ENCODE assay signal across 8 cellular contexts in the genomic region with DNA sequence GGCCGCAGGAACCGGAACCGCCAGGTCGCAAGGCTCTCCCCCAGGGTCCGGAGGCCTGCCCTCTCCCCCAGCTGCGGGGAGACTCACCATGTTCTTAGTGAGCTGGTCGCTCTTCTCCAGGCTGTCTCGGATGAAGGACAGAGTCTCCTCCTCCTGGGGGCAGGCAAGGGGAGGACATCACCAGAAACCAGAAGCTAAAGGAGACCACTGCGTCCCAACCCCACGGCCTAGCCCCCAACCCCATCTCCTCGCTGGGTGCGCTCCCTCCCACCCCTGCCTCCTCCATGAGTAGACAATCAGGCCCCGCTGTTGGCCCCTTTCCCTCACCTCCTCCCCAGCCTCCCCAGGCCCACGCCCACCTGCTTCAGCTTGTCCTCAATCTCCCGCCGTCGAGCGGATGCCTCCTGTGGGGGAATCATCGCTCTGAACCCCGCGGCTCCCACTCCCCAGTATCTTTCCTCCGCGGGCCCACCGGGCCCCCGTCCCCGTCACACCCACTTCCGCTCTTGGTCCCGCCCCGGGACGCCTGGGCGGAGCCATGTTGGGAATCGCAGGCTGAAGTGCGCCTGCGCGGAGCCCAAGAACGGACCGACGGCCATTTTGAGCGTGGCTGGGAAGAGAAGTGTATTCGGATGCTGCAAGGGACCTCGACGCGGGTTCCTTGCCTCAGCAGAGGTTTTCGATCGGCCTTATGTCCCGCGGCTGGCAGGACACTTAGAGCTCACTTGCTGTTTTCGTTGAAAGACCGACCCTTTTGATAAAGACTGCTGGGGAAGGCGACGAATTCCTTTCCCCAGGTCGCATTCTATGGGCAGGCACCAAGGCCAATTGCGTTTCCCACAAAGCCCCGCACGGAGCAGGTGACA. TPM values are rescaled to one million over a fixed set of nuclear protein-coding genes. Genes with fewer than 3 reads are reported as not detected.
A peak's percentile ranks its signal among the peaks of the same experiment; 100 is the strongest.
DNase-seq lines count a peak whose midpoint lies in the region; ATAC-seq and TF ChIP-seq lines count a peak whose summit lies in the region.

A gene with protein sequence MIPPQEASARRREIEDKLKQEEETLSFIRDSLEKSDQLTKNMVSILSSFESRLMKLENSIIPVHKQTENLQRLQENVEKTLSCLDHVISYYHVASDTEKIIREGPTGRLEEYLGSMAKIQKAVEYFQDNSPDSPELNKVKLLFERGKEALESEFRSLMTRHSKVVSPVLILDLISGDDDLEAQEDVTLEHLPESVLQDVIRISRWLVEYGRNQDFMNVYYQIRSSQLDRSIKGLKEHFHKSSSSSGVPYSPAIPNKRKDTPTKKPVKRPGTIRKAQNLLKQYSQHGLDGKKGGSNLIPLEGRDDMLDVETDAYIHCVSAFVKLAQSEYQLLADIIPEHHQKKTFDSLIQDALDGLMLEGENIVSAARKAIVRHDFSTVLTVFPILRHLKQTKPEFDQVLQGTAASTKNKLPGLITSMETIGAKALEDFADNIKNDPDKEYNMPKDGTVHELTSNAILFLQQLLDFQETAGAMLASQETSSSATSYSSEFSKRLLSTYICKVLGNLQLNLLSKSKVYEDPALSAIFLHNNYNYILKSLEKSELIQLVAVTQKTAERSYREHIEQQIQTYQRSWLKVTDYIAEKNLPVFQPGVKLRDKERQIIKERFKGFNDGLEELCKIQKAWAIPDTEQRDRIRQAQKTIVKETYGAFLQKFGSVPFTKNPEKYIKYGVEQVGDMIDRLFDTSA (minus strand): TSS at position 514 of the 866 bp plus-strand sequence. CDS start 95 bp downstream, at position 419.

- no peaks in the 10 kb centered on the region for H3K79me2 ChIP-seq in H9 (ENCODE audit: insufficient read depth, low read length)

- no peaks in the 10 kb centered on the region for H3K79me1 ChIP-seq in H9 (ENCODE audit: insufficient read depth, low read depth, low read length, poor library complexity, severe bottlenecking)

- H3K9ac ChIP-seq in H9 (ENCODE audit: extremely low read depth, insufficient read length, low read length) = peak within 1 kb of the TSS; percentile 66

- peak within 1 kb of the TSS; percentile 42 for H3K27ac ChIP-seq in H9 (ENCODE audit: insufficient read length, low read depth, low read length)
- peak within 1 kb of the TSS; percentile 19 to 87 (median 85) for H3K27ac ChIP-seq in gastroesophageal sphincter

- no peak within 1 kb of the TSS for H2BK20ac ChIP-seq in H9 (ENCODE audit: low read depth, low read length, poor library complexity, severe bottlenecking)

- TF ChIP-seq CTCF in H9 (conservative IDR thresholded peaks at IDR 0.05) (no peak), gastroesophageal sphincter (IDR thresholded peaks at IDR 0.05) (no peak)

- peaks cover 19 to 38% (median 31%) of the 10 kb centered on the region in 3 experiments for H3K36me3 Mint-ChIP-seq in H9 (ENCODE audit: insufficient read depth in 1 of 3, low read depth in 3 of 3)

- H3K4me2 ChIP-seq in H9 (ENCODE audit: insufficient read depth, insufficient read length, low read length) = peak within 1 kb of the TSS; percentile 94

- H3K36me3 ChIP-seq in gastroesophageal sphincter = peaks cover 0 to 36% of the 10 kb centered on the region in 2 donors

- H2AFZ ChIP-seq in H9 (ENCODE audit: low read length) = no peak within 1 kb of the TSS

- no peak within 1 kb of the TSS for H2BK15ac ChIP-seq in H9 (ENCODE audit: low read depth, low read length)

- H3K23me2 ChIP-seq in H9 (ENCODE audit: insufficient read length, low read depth, low read length, poor library complexity, severe bottlenecking) = peaks cover 11% of the 10 kb centered on the region

- peak within 1 kb of the TSS; percentile 98 to 99 (median 99) for H3K27ac Mint-ChIP-seq in H9

- H3K4me1 ChIP-seq in H9 (ENCODE audit: insufficient read depth, low read length) (peaks cover 6% of the 10 kb centered on the region), gastroesophageal sphincter (peaks cover 0 to 29% (median 13%) of the 10 kb centered on the region in 3 donors)

- H4K8ac ChIP-seq in H9 (replicated peaks; ENCODE audit: insufficient read length, low read depth, low read length) = no peak within 1 kb of the TSS

- no peak within 1 kb of the TSS for H2BK5ac ChIP-seq in H9 (ENCODE audit: insufficient read length, low read length)

- H3K27me3 ChIP-seq in H9 (ENCODE audit: insufficient read depth, low read length) = no peaks in the 10 kb centered on the region
- no peaks in the 10 kb centered on the region for H3K27me3 ChIP-seq in gastroesophageal sphincter

- no CpG with 5 or more reads among the region's 55 CpGs for WGBS in H9 (ENCODE audit: extremely low coverage, insufficient read length, low lambda C conversion rate)
- WGBS in gastroesophageal sphincter (ENCODE audit: low coverage in 1 of 2), 2 donors = 0 to 20% methylated on average over 15 to 17 of the region's 55 CpGs

- H4K20me1 ChIP-seq in H9 (ENCODE audit: control insufficient read depth, insufficient read depth, insufficient read length) = peaks cover 4% of the 10 kb centered on the region

- in situ Hi-C loops in SK-MEL-5 (cut with HindIII; ENCODE audit: low pct_unique_long_range_greater_than_20kb, low sequenced_read_pairs) = no loop called here

- no peak for TF ChIP-seq EP300 in gastroesophageal sphincter (IDR thresholded peaks at IDR 0.05)

- H3K4ac ChIP-seq in H9 (ENCODE audit: low read depth, low read length) = no peak within 1 kb of the TSS

- H2BK120ac ChIP-seq in H9 (ENCODE audit: low read depth, low read length, poor library complexity, severe bottlenecking) = no peak within 1 kb of the TSS

- peak; percentile 39 to 41 for TF ChIP-seq POLR2A in gastroesophageal sphincter (IDR thresholded peaks at IDR 0.05)

- no peaks in the 10 kb centered on the region; the same call in none of the 2 replicates for H3K27me3 Mint-ChIP-seq in H9 (ENCODE audit: low read depth)

- no peak within 1 kb of the TSS for H2BK12ac ChIP-seq in H9 (ENCODE audit: insufficient read length, low read depth, low read length)

- no peak within 1 kb of the TSS for H3T11ph ChIP-seq in H9 (ENCODE audit: low read length)

- H4K91ac ChIP-seq in H9 (ENCODE audit: insufficient read length, low read depth, low read length) = no peak within 1 kb of the TSS

- peak within 1 kb of the TSS; percentile 97 to 98 for H3K4me3 Mint-ChIP-seq in H9

- H3K14ac ChIP-seq in H9 (ENCODE audit: insufficient read depth, low read length) = peak within 1 kb of the TSS; percentile 93; the same call in 1 of the 2 replicates

- H3K23ac ChIP-seq in H9 (ENCODE audit: insufficient read length, low read depth, low read length) = no peak within 1 kb of the TSS

- ATAC-seq in gastroesophageal sphincter = peak; percentile 95

- peaks cover 0 to 3% of the 10 kb centered on the region in 2 experiments; a peak in 1 of 5 replicates for H3K9me3 Mint-ChIP-seq in H9

- H4K5ac ChIP-seq in H9 (ENCODE audit: insufficient read length, low read depth, low read length) = peak within 1 kb of the TSS; percentile 26

- H3K56ac ChIP-seq in H9 (ENCODE audit: insufficient read length, low read depth, low read length) = no peak within 1 kb of the TSS

- peaks cover 18 to 29% of the 10 kb centered on the region in 2 experiments for H3K4me1 Mint-ChIP-seq in H9

- DNase-seq in DMS79 treated with DMSO at 0.1 percent for 48 hours (lab: John Stamatoyannopoulos, UW) = peak; percentile 85
- peak; percentile 96 for DNase-seq in H9
- peak; percentile 81 for DNase-seq in MV-4-11 (lab: John Stamatoyannopoulos, UW)
- peak; percentile 98 for DNase-seq in SK-MEL-5 (ENCODE audit: low read depth, low spot score)
- peak; percentile 94 for DNase-seq in activated naive CD4-positive, alpha-beta T cell treated with Interleukin-2 at 50 U/mL for 16 hours
- DNase-seq in nucleus accumbens (lab: John Stamatoyannopoulos, UW) = peak in 55 of 56 donors; percentile 26 to 95 (median 88)
- DNase-seq in superior temporal gyrus (ENCODE audit: extremely low spot score) = peak; percentile 98

- no peak within 1 kb of the TSS for H2AK5ac ChIP-seq in H9 (ENCODE audit: insufficient read length, low read length)

- H3K4me3 ChIP-seq in gastroesophageal sphincter = peak within 1 kb of the TSS; percentile 62 to 94

- H3K18ac ChIP-seq in H9 (ENCODE audit: insufficient read length, low read depth, low read length) = peak within 1 kb of the TSS; percentile 88

- H3K9me3 ChIP-seq in H9 (ENCODE audit: control insufficient read depth, low read depth, low read length) (no peaks in the 10 kb centered on the region), gastroesophageal sphincter (no peaks in the 10 kb centered on the region)

RNA-seq across cellular contexts. Expression of the gene that starts here (rescaled TPM):
- total RNA-seq in H9 (2021) (160 and 162 TPM in 2 replicates), gastroesophageal sphincter (100 to 1,000 TPM in 1 of 4 donors, 10 to 100 TPM in 3; 69.3 to 107 (median 83.9) TPM)
- 126 and 145 TPM in 2 replicates for total RNA-seq in SK-MEL-5 (2014; rRNA removed; shearing (Covaris generic))
- 90.7 and 115 TPM in 2 replicates for polyA plus RNA-seq in SK-MEL-5 (2015; cell fraction: cytosol; rRNA removed)
- 334 and 373 TPM in 2 replicates for polyA plus RNA-seq in SK-MEL-5 (2015; cell fraction: nucleus; rRNA removed)

Comparison
In these comparisons a context has a peak if more than half of its experiments do, and no peak if none do; other contexts are left out.
1. Peak in every context shown above with its lines: DNase-seq, ATAC-seq, H3K4me3 ChIP-seq and H3K27ac ChIP-seq.